Comparison of ENCODE assay signal across 8 cellular contexts in genomic region chr3:9401986-9402385, GRCh38. TPM values are rescaled to one million over a fixed set of nuclear protein-coding genes. Genes with fewer than 3 reads are reported as not detected.
A peak's percentile ranks its signal among the peaks of the same experiment; 100 is the strongest.
DNase-seq lines count a peak whose midpoint lies in the region; ATAC-seq, FAIRE-seq and TF ChIP-seq lines count a peak whose summit lies in the region.

No MANE protein-coding gene starts in this region.

- in situ Hi-C loops in GM13976 (cut with MboI; ENCODE audit: low sequenced_read_pairs, unreplicated experiment), result no loop called here

- H4K20me1 ChIP-seq in astrocyte (ENCODE audit: insufficient read depth, low read length), result peaks cover 85% of the 10 kb centered on the region

- ATAC-seq in heart right ventricle (no peak), left ventricle myocardium superior (no peak), left lung (no peak), upper lobe of left lung (ENCODE audit: low FRiP score in 2 of 2) (no peak)

- peak overlapping the region; percentile 93 for H3K4me2 ChIP-seq in astrocyte (ENCODE audit: low read length)

- H3K9me3 ChIP-seq in heart right ventricle (no peaks in the 10 kb centered on the region), astrocyte (ENCODE audit: insufficient read depth, low read depth, low read length) (no peaks in the 10 kb centered on the region), left lung (no peaks in the 10 kb centered on the region), upper lobe of left lung (no peaks in the 10 kb centered on the region)

- H3K4me3 Mint-ChIP-seq in astrocyte (ENCODE audit: unreplicated experiment), result peak overlapping the region; percentile 99

- TF ChIP-seq CTCF in heart right ventricle (IDR thresholded peaks at IDR 0.05) (no peak), astrocyte (IDR thresholded peaks at IDR 0.05; ENCODE audit: insufficient read depth, low read depth, low read length) (no peak), left lung (IDR thresholded peaks at IDR 0.05) (no peak), upper lobe of left lung (IDR thresholded peaks at IDR 0.05) (no peak), GM13976 (IDR thresholded peaks at IDR 0.05; ENCODE audit: borderline replicate concordance, control extremely low read depth, extremely low read depth, insufficient read depth, missing control alignments) (no peak)

- peaks cover 3% of the 10 kb centered on the region for H3K36me3 Mint-ChIP-seq in astrocyte (ENCODE audit: low read depth, unreplicated experiment)

- DNase-seq in heart right ventricle, result no peak
- no peak for DNase-seq in left ventricle myocardium superior
- no peak for DNase-seq in astrocyte (ENCODE audit: low read depth)
- DNase-seq in left lung, result no peak
- DNase-seq in upper lobe of left lung, result no peak
- DNase-seq in GM13976 (ENCODE audit: low spot score), result no peak
- DNase-seq in GM12891 (ENCODE audit: insufficient read length, low spot score), result no peak
- DNase-seq in NCI-H1417 treated with DMSO at 0.1 percent for 48 hours (lab: John Stamatoyannopoulos, UW), result no peak

- H3K9ac ChIP-seq in astrocyte (ENCODE audit: low read length), result peak overlapping the region; percentile 42

- H3K79me2 ChIP-seq in astrocyte (ENCODE audit: insufficient read depth, low read length), result peaks cover 93% of the 10 kb centered on the region

- H3K27ac Mint-ChIP-seq in astrocyte (ENCODE audit: unreplicated experiment), result peak overlapping the region; percentile 83

- FAIRE-seq in astrocyte (lab: Jason Lieb, UNC), result no peak
- no peak for FAIRE-seq in GM12891 (lab: Jason Lieb, UNC)

- H3K27me3 ChIP-seq in heart right ventricle (no peaks in the 10 kb centered on the region), astrocyte (ENCODE audit: insufficient read depth, low read length) (no peaks in the 10 kb centered on the region), left lung (no peaks in the 10 kb centered on the region), upper lobe of left lung (no peaks in the 10 kb centered on the region)

- no peaks in the 10 kb centered on the region for H3K9me3 Mint-ChIP-seq in astrocyte (ENCODE audit: unreplicated experiment)

- no peak overlapping the region for H2AFZ ChIP-seq in astrocyte (ENCODE audit: low read depth, low read length)

- intact Hi-C loops in heart right ventricle (cut with DNase I) (loop anchor here in 1 of 10 donors (2.0 kb wide), 1 partner anchor 21 kb away; no protein-coding TSS in a partner anchor), left ventricle myocardium superior (cut with micrococcal nuclease) (no loop called here), left lung (cut with DNase I) (no loop called here)

- no peaks in the 10 kb centered on the region for H3K27me3 Mint-ChIP-seq in astrocyte (ENCODE audit: low read depth, unreplicated experiment)

- H3K4me1 Mint-ChIP-seq in astrocyte (ENCODE audit: low read depth, unreplicated experiment), result peaks cover 24% of the 10 kb centered on the region

- peak overlapping the region in 7 of 10 donors; percentile 3 to 99 (median 97) for H3K27ac ChIP-seq in heart right ventricle
- peak overlapping the region; percentile 29 for H3K27ac ChIP-seq in astrocyte (ENCODE audit: low read depth, low read length)
- H3K27ac ChIP-seq in left lung, result peak overlapping the region; percentile 13 to 14
- H3K27ac ChIP-seq in upper lobe of left lung, result peak overlapping the region in 3 of 4 donors; percentile 22 to 56 (median 36)

- H3K36me3 ChIP-seq in heart right ventricle, result no peaks in the 10 kb centered on the region
- H3K36me3 ChIP-seq in astrocyte (ENCODE audit: insufficient read depth, low read length), result no peaks in the 10 kb centered on the region
- H3K36me3 ChIP-seq in left lung, result no peaks in the 10 kb centered on the region
- no peaks in the 10 kb centered on the region for H3K36me3 ChIP-seq in upper lobe of left lung

- TF ChIP-seq POLR2A in upper lobe of left lung (IDR thresholded peaks at IDR 0.05) (no peak), GM12891 (IDR thresholded peaks at IDR 0.05; ENCODE audit: low read depth, low read length) (no peak)

- peaks cover 12 to 86% (median 76%) of the 10 kb centered on the region in 9 donors for H3K4me1 ChIP-seq in heart right ventricle
- H3K4me1 ChIP-seq in astrocyte (ENCODE audit: insufficient read depth, low read length), result peaks cover 43% of the 10 kb centered on the region
- H3K4me1 ChIP-seq in left lung, result peaks cover 51 to 82% of the 10 kb centered on the region in 2 donors
- H3K4me1 ChIP-seq in upper lobe of left lung, result peaks cover 46 to 80% (median 70%) of the 10 kb centered on the region in 4 donors

- WGBS in heart right ventricle, 2 donors, result 42 to 50% methylated on average over 4 of the region's 4 CpGs
- 22 to 50% methylated on average over 4 of the region's 4 CpGs for WGBS in upper lobe of left lung, 2 donors

- TF ChIP-seq EP300 in upper lobe of left lung (IDR thresholded peaks at IDR 0.05), result no peak

- H3K4me3 ChIP-seq in heart right ventricle, result peak overlapping the region in 1 of 10 donors; percentile 16
- peak overlapping the region; percentile 21 for H3K4me3 ChIP-seq in astrocyte (ENCODE audit: insufficient read depth, low read depth, low read length)
- no peak overlapping the region for H3K4me3 ChIP-seq in left lung
- no peak overlapping the region for H3K4me3 ChIP-seq in upper lobe of left lung

TF ChIP-seq in GM12891, 5 proteins besides CTCF, POLR2A, EP300 and RAD21:
- TF ChIP-seq POU2F2 (IDR thresholded peaks at IDR 0.05; ENCODE audit: low read depth, low read length) (no peak), SPI1 (IDR thresholded peaks at IDR 0.05; ENCODE audit: low read depth, low read length) (no peak), PAX5 (IDR thresholded peaks at IDR 0.05; ENCODE audit: insufficient read depth, low read length, severe bottlenecking) (no peak), TAF1 (IDR thresholded peaks at IDR 0.05; ENCODE audit: low read depth, low read length) (no peak), POLR2AphosphoS5 (IDR thresholded peaks at IDR 0.05; ENCODE audit: low read depth, low read length) (no peak)

RNA-seq across cellular contexts. Expression of gene SETD5, which starts 4.6 kb away (rescaled TPM):
- 10 to 100 TPM; 45.0 to 64.7 (median 57.5) TPM for total RNA-seq in heart right ventricle
- 10 to 100 TPM; 10.8 to 42.7 TPM for polyA plus RNA-seq in heart right ventricle
- total RNA-seq in left ventricle myocardium superior, result 60.2 TPM
- 167 and 170 TPM in 2 replicates for total RNA-seq in astrocyte
- total RNA-seq in left lung, result 100 to 1,000 TPM in 1 of 2 donors, 10 to 100 TPM in 1; 82.2 to 113 TPM
- total RNA-seq in upper lobe of left lung, result 100 to 1,000 TPM in 3 of 6 donors, 10 to 100 TPM in 3; 75.1 to 213 (median 113) TPM
- 36.4 TPM for polyA plus RNA-seq in GM12891 (2012; ENCODE audit: low read depth, missing spikeins)

RNA-seq across cellular contexts. Expression of gene THUMPD3, which starts 39.1 kb away (rescaled TPM):
- 10 to 100 TPM; 40.3 to 72.1 (median 52.5) TPM for total RNA-seq in heart right ventricle
- polyA plus RNA-seq in heart right ventricle, result 10 to 100 TPM; 40.7 to 57.4 TPM
- 58.6 TPM for total RNA-seq in left ventricle myocardium superior
- 32.7 and 36.6 TPM in 2 replicates for total RNA-seq in astrocyte
- total RNA-seq in left lung, result 10 to 100 TPM; 32.2 to 35.4 TPM
- 10 to 100 TPM; 21.9 to 41.9 (median 31.0) TPM for total RNA-seq in upper lobe of left lung
- polyA plus RNA-seq in GM12891 (2012; ENCODE audit: low read depth, missing spikeins), result 37.6 TPM

Comparison
In these comparisons a context has a peak if more than half of its experiments do, and no peak if none do; other contexts are left out.
1. H3K27ac ChIP-seq: peak in every context shown above with its lines; median percentile 97 in heart right ventricle; 36 in upper lobe of left lung; 29 in astrocyte; 14 in left lung.